ENCODE assay signal across 9 cellular contexts in genomic region chr15:90529008-90529368, GRCh38. TPM values are rescaled to one million over a fixed set of nuclear protein-coding genes. Genes with fewer than 3 reads are reported as not detected.
DNase-seq lines count a peak whose midpoint lies in the region; ATAC-seq, FAIRE-seq and TF ChIP-seq lines count a peak whose summit lies in the region.
"Had no signal": no experiment of that assay in that cellular context is flagged by ENCODE, and none has a peak within 500 bp of the region (broad histone marks: within the 10 kb centered on the region; RNA-seq: fewer than 3 reads in every experiment).

No MANE protein-coding gene starts in this region.

- H3K4me1 ChIP-seq in HCT116 (ENCODE audit: control insufficient read depth in 1 of 2, insufficient read depth in 2 of 2, low read length in 2 of 2) (peaks cover 10% of the 10 kb centered on the region in 2 experiments), hepatocyte (ENCODE audit: insufficient read depth) (peaks cover 17% of the 10 kb centered on the region)

- H3K36me3 ChIP-seq in HCT116 (ENCODE audit: control insufficient read depth in 1 of 2, insufficient read depth in 2 of 2, low read length in 2 of 2) (no peaks in the 10 kb centered on the region; a peak in 1 of 4 replicates), hepatocyte (replicated peaks; ENCODE audit: insufficient read depth, low read depth) (no peaks in the 10 kb centered on the region)

- peak overlapping the region; percentile 85 for H3K4me3 Mint-ChIP-seq in activated B cell treated with CpG ODN at 0.5 μM for 24 hours

- H3K79me2 ChIP-seq in HCT116 (ENCODE audit: insufficient read depth, low read length) = peaks cover 30% of the 10 kb centered on the region
- H3K79me2 ChIP-seq in hepatocyte = peaks cover 36% of the 10 kb centered on the region

- H4K20me1 ChIP-seq in HCT116 (ENCODE audit: insufficient read depth) = peaks cover 6% of the 10 kb centered on the region; the same call in 1 of the 2 replicates
- peaks cover 16% of the 10 kb centered on the region for H4K20me1 ChIP-seq in hepatocyte (ENCODE audit: insufficient read depth, poor library complexity, severe bottlenecking)

- peaks cover 2% of the 10 kb centered on the region for H3K36me3 Mint-ChIP-seq in activated B cell treated with CpG ODN at 0.5 μM for 24 hours (ENCODE audit: low read depth)

- H2AFZ ChIP-seq in HCT116 (ENCODE audit: low read depth, low read length, poor library complexity, severe bottlenecking) (peak overlapping the region; percentile 45), hepatocyte (peak overlapping the region; percentile 89)

- FAIRE-seq in RCC 7860 (lab: Jason Lieb, UNC) = no peak

- TF ChIP-seq RAD21 in HCT116 (IDR thresholded peaks at IDR 0.05; ENCODE audit: low read depth) = no peak

- intact Hi-C loops in HCT116 (cut with micrococcal nuclease) (no loop called here), activated B cell treated with CpG ODN at 0.5 μM for 24 hours (cut with micrococcal nuclease) (loop anchor here (2.0 kb wide), 1 partner anchor 28 kb away; no protein-coding TSS in a partner anchor)

- BruUV-seq in HCT116 (replicated peaks; lab: Mats Ljungman, UMichigan) = no TSS peak

- H3K9me2 ChIP-seq in HCT116 (ENCODE audit: insufficient read depth) = no peaks in the 10 kb centered on the region
- H3K9me2 ChIP-seq in hepatocyte (replicated peaks; ENCODE audit: insufficient read depth) = no peaks in the 10 kb centered on the region

- peak overlapping the region; percentile 86 for H3K27ac Mint-ChIP-seq in activated B cell treated with CpG ODN at 0.5 μM for 24 hours

- H3K27ac ChIP-seq in HCT116 (ENCODE audit: low read depth, low read length) (peak overlapping the region; percentile 86; the same call in 1 of the 2 replicates), hepatocyte (peak overlapping the region; percentile 96), skin epidermis (peak overlapping the region in 18 of 21 experiments; percentile 86 to 96 (median 92))

- RAD21 ChIA-PET in HCT116 (lab: Charles Lee; ENCODE audit: low non-redundant PET in 1 of 2, low total read pairs in 2 of 2, uncharacterized antibody in 2 of 2, unreplicated experiment in 2 of 2) = no interaction called here

- WGBS in hepatocyte (ENCODE audit: low lambda C conversion rate, missing lambda C conversion rate) = 87% methylated on average over 16 of the region's 16 CpGs

- CTCF ChIA-PET in HCT116 (lab: Charles Lee) = interaction anchor here (1.7 kb wide), 1 partner anchor 357 kb away, joined by 3 read pairs; no protein-coding TSS in a partner anchor
- CTCF ChIA-PET in activated B cell treated with CpG ODN at 0.5 μM for 24 hours (lab: Charles Lee) = no interaction called here

- no peak for ATAC-seq in HCT116
- no peak for ATAC-seq in activated B cell treated with CpG ODN at 0.5 μM for 24 hours (ENCODE audit: low read depth)
- ATAC-seq in HG03565 (IDR thresholded peaks at IDR 0.05; ENCODE audit: unreplicated experiment) = no peak
- ATAC-seq in GM18909 (IDR thresholded peaks at IDR 0.05; ENCODE audit: poor library complexity, unreplicated experiment) = no peak

- H3K4me1 Mint-ChIP-seq in activated B cell treated with CpG ODN at 0.5 μM for 24 hours = peaks cover 39% of the 10 kb centered on the region

- POLR2A ChIA-PET in HCT116 (lab: Charles Lee) (interaction anchor here (1.0 kb wide), 1 partner anchor 17 kb away, joined by 3 read pairs; no protein-coding TSS in a partner anchor), activated B cell treated with CpG ODN at 0.5 μM for 24 hours (lab: Charles Lee) (interaction anchor here (0.6 to 3.3 kb wide), 6 partner anchors 9 to 402 kb away, joined by 3 to 28 read pairs (median 4); no protein-coding TSS in a partner anchor)

- no peaks in the 10 kb centered on the region for H3K27me3 ChIP-seq in HCT116 (ENCODE audit: insufficient read depth, low read length)
- no peaks in the 10 kb centered on the region for H3K27me3 ChIP-seq in hepatocyte

- H3K4me3 ChIP-seq in HCT116 (replicated peaks in 1 of 2; ENCODE audit: low read depth in 1 of 2, low read length in 2 of 2) (peak overlapping the region; percentile 65 to 74), hepatocyte (no peak overlapping the region), skin epidermis (peak overlapping the region; percentile 65 to 94 (median 80))

- no peaks in the 10 kb centered on the region for H3K9me3 Mint-ChIP-seq in activated B cell treated with CpG ODN at 0.5 μM for 24 hours

- H3K27me3 Mint-ChIP-seq in activated B cell treated with CpG ODN at 0.5 μM for 24 hours = no peaks in the 10 kb centered on the region

- H3K9me3 ChIP-seq in HCT116 (ENCODE audit: control insufficient read depth in 1 of 2, insufficient read depth in 1 of 2, low read depth in 1 of 2, low read length in 2 of 2) (no peaks in the 10 kb centered on the region), hepatocyte (ENCODE audit: low read depth) (no peaks in the 10 kb centered on the region)
- H3K9me3 ChIP-seq: mucosa of descending colon had no signal

- peak overlapping the region; percentile 79 for H3K4me2 ChIP-seq in HCT116 (ENCODE audit: low read length)
- peak overlapping the region; percentile 93 for H3K4me2 ChIP-seq in hepatocyte

- DNase-seq in HCT116 (ENCODE audit: low read depth, low spot score) (no peak), activated B cell treated with CpG ODN at 0.5 μM for 24 hours (no peak), hepatocyte (ENCODE audit: low spot score) (no peak), RCC 7860 (ENCODE audit: low spot score) (no peak)
- DNase-seq in stimulated activated naive CD4-positive, alpha-beta T cell (lab: John Stamatoyannopoulos, UW) = no peak

- TF ChIP-seq POLR2A in HCT116 (IDR thresholded peaks at IDR 0.05; ENCODE audit: borderline replicate concordance, extremely low read depth, insufficient read depth, insufficient read length) = peak; percentile 9

- TF ChIP-seq CTCF in HCT116 (IDR thresholded peaks at IDR 0.05 in 2 of 3, conservative IDR thresholded peaks at IDR 0.05 in 1 of 3; ENCODE audit: borderline replicate concordance in 1 of 3, insufficient read depth in 1 of 3, low read depth in 2 of 3, low read length in 2 of 3) (no peak), activated B cell treated with CpG ODN at 0.5 μM for 24 hours (IDR thresholded peaks at IDR 0.05) (no peak), hepatocyte (IDR thresholded peaks at IDR 0.05; ENCODE audit: poor library complexity) (no peak)

- peak overlapping the region; percentile 65 for H3K9ac ChIP-seq in HCT116 (ENCODE audit: low read length)

TF ChIP-seq in HCT116, 20 proteins besides CTCF, POLR2A, EP300 and RAD21:
- TF ChIP-seq CEBPB (IDR thresholded peaks at IDR 0.05; ENCODE audit: low read depth) (no peak), FOSL1 (IDR thresholded peaks at IDR 0.05; ENCODE audit: low read depth) (no peak)

RNA-seq across cellular contexts. Expression of gene CRTC3, which starts 0.7 kb away (rescaled TPM):
- total RNA-seq in HCT116 (2021; ENCODE audit: unreplicated experiment) (20.7 TPM), activated B cell treated with CpG ODN at 0.5 μM for 24 hours (54.7 and 65.0 TPM in 2 replicates), hepatocyte (15.3 and 15.7 TPM in 2 replicates)
- polyA plus RNA-seq in HCT116 (2012) = 13.8 and 15.2 TPM in 2 replicates
- 17.6 and 18.5 TPM in 2 replicates for polyA plus RNA-seq in hepatocyte
